In the genomic region with DNA sequence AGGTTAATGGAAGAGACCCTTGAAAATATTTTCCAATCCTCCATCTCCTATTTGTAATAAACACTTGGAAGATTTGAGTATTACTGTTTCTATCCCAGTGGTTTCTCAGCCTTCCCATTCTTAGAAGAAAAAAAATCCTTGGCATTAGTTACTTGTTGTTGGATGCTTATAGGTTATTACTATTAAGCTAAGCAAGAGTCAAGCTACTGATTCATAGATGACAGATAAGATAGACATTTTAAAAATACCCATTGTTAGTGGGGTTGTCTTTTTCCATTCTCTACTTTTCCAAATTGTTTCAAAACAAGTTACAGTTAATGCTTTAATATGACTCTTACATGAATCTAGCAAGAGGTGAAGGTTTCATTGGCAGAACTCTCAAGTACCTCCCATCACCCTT, we compare ENCODE assay signal across 27 cellular contexts.
DNase-seq lines count a peak whose midpoint lies in the region; ATAC-seq, FAIRE-seq and TF ChIP-seq lines count a peak whose summit lies in the region.
"Had no signal": no experiment of that assay in that cellular context is flagged by ENCODE, and none has a peak within 500 bp of the region (broad histone marks: within the 10 kb centered on the region; RNA-seq: fewer than 3 reads in every experiment).

No MANE protein-coding gene starts in this region.

- H3K4me1 ChIP-seq in PC-9 (replicated peaks; ENCODE audit: insufficient read depth), result no peaks in the 10 kb centered on the region
- H3K4me1 ChIP-seq: BLaER1, vagina had no signal

- DNase-seq in activated CD8-positive, alpha-beta T cell treated with anti-CD3 and anti-CD28 coated beads for 36 hours, result no peak
- no peak for DNase-seq in activated CD8-positive, alpha-beta T cell treated with anti-CD3 and anti-CD28 coated beads, Interleukin-2, amount 10 ng/mL, durations not matched to agents 7 days and 5 days
- DNase-seq in HFFc6 (peak; percentile 58), bronchial epithelial cell (ENCODE audit: low read depth) (peak; percentile 28), renal cortical epithelial cell (ENCODE audit: low read depth) (peak; percentile 29), PC-9 (no peak)
- DNase-seq: activated naive CD4-positive, alpha-beta T cell treated with anti-CD3 and anti-CD28 coated beads, Interleukin-2, amount 10 ng/mL, durations not matched to agents 7 days and 5 days; body of pancreas; cortex of kidney; DMS153; foreskin melanocyte; GOT3; KG1; lower lobe of right lung; MV-4-11; NCI-H1694; NCI-H774; nucleus accumbens; SHP77 treated with DMSO at 0.1 percent for 48 hours had no signal

- H3K36me3 Mint-ChIP-seq in activated CD8-positive, alpha-beta T cell treated with anti-CD3 and anti-CD28 coated beads for 36 hours (ENCODE audit: low read depth), result peaks cover 44% of the 10 kb centered on the region
- H3K36me3 Mint-ChIP-seq in activated CD8-positive, alpha-beta T cell treated with anti-CD3 and anti-CD28 coated beads, Interleukin-2, amount 10 ng/mL, durations not matched to agents 7 days and 5 days (ENCODE audit: low read depth), result peaks cover 21% of the 10 kb centered on the region
- peaks cover 12% of the 10 kb centered on the region for H3K36me3 Mint-ChIP-seq in HFFc6 (ENCODE audit: low read depth)

- peaks cover 3% of the 10 kb centered on the region; the same call in 1 of the 2 replicates for H3K9me2 ChIP-seq in PC-9 (ENCODE audit: insufficient read depth)

- no peak overlapping the region for H3K27ac ChIP-seq in PC-9
- H3K27ac ChIP-seq: A549, BLaER1, body of pancreas, lower lobe of right lung, vagina had no signal

- CTCF ChIA-PET in activated CD8-positive, alpha-beta T cell treated with anti-CD3 and anti-CD28 coated beads for 36 hours (lab: Charles Lee), result interaction anchor here (1.2 kb wide), 1 partner anchor 33 kb away, joined by 5 read pairs; no protein-coding TSS in a partner anchor
- CTCF ChIA-PET in activated CD8-positive, alpha-beta T cell treated with anti-CD3 and anti-CD28 coated beads, Interleukin-2, amount 10 ng/mL, durations not matched to agents 7 days and 5 days (lab: Charles Lee), result interaction anchor here (0.9 to 1.0 kb wide), 2 partner anchors 18 to 48 kb away, joined by 3 read pairs; no protein-coding TSS in a partner anchor
- CTCF ChIA-PET in PC-9 (lab: Charles Lee), result no interaction called here

- H2AFZ ChIP-seq in PC-9, result no peak overlapping the region

- no peak for ATAC-seq in activated CD8-positive, alpha-beta T cell treated with anti-CD3 and anti-CD28 coated beads for 36 hours
- no peak for ATAC-seq in activated CD8-positive, alpha-beta T cell treated with anti-CD3 and anti-CD28 coated beads, Interleukin-2, amount 10 ng/mL, durations not matched to agents 7 days and 5 days
- ATAC-seq in GM21528 (IDR thresholded peaks at IDR 0.05; ENCODE audit: low FRiP score, unreplicated experiment), result no peak
- ATAC-seq in HG03520 (IDR thresholded peaks at IDR 0.05; ENCODE audit: unreplicated experiment), result no peak
- ATAC-seq: A549, body of pancreas, GM12878, lower lobe of right lung had no signal

- H3K9me3 Mint-ChIP-seq in activated CD8-positive, alpha-beta T cell treated with anti-CD3 and anti-CD28 coated beads for 36 hours, result peaks cover 5% of the 10 kb centered on the region
- no peaks in the 10 kb centered on the region for H3K9me3 Mint-ChIP-seq in activated CD8-positive, alpha-beta T cell treated with anti-CD3 and anti-CD28 coated beads, Interleukin-2, amount 10 ng/mL, durations not matched to agents 7 days and 5 days (ENCODE audit: insufficient read depth)
- no peaks in the 10 kb centered on the region for H3K9me3 Mint-ChIP-seq in HFFc6
- H3K9me3 Mint-ChIP-seq: activated naive CD4-positive, alpha-beta T cell treated with anti-CD3 and anti-CD28 coated beads, Interleukin-2, amount 10 ng/mL, durations not matched to agents 7 days and 5 days had no signal

- POLR2A ChIA-PET in activated CD8-positive, alpha-beta T cell treated with anti-CD3 and anti-CD28 coated beads for 36 hours (lab: Charles Lee), result interaction anchor here (1.3 to 1.6 kb wide), 2 partner anchors 8 to 56 kb away, joined by 4 read pairs; no protein-coding TSS in a partner anchor
- POLR2A ChIA-PET in activated CD8-positive, alpha-beta T cell treated with anti-CD3 and anti-CD28 coated beads, Interleukin-2, amount 10 ng/mL, durations not matched to agents 7 days and 5 days (lab: Charles Lee), result interaction anchor here (0.7 kb wide), 1 partner anchor 22 kb away, joined by 3 read pairs; no protein-coding TSS in a partner anchor
- POLR2A ChIA-PET in PC-9 (lab: Charles Lee; ENCODE audit: unreplicated experiment), result no interaction called here

- H3K36me3 ChIP-seq in bronchial epithelial cell (ENCODE audit: control insufficient read depth, insufficient read depth, low read length), result no peaks in the 10 kb centered on the region
- H3K36me3 ChIP-seq in PC-9 (ENCODE audit: low read depth), result no peaks in the 10 kb centered on the region
- H3K36me3 ChIP-seq: lower lobe of right lung, vagina had no signal

- FAIRE-seq in bronchial epithelial cell (lab: Jason Lieb, UNC), result no peak
- FAIRE-seq: A549, endometrium, keratinocyte had no signal

- TF ChIP-seq CTCF in activated CD8-positive, alpha-beta T cell treated with anti-CD3 and anti-CD28 coated beads for 36 hours (IDR thresholded peaks at IDR 0.05), result no peak
- TF ChIP-seq CTCF in HFFc6 (IDR thresholded peaks at IDR 0.05), result no peak
- TF ChIP-seq CTCF in bronchial epithelial cell (IDR thresholded peaks at IDR 0.05; ENCODE audit: insufficient read depth, low read length, severe bottlenecking), result no peak
- TF ChIP-seq CTCF in PC-9 (conservative IDR thresholded peaks at IDR 0.05), result no peak

- H3K4me2 ChIP-seq in PC-9, result no peak overlapping the region
- H3K4me2 ChIP-seq: A549, BLaER1 had no signal

- no peaks in the 10 kb centered on the region for H3F3A ChIP-seq in PC-9 (ENCODE audit: insufficient read depth, low read depth)

- no TSS peak for BruUV-seq in PC-9 (replicated peaks; lab: Mats Ljungman, UMichigan)

- intact Hi-C loops in activated CD8-positive, alpha-beta T cell treated with anti-CD3 and anti-CD28 coated beads for 36 hours (cut with micrococcal nuclease), result no loop called here
- intact Hi-C loops in PC-9 (cut with micrococcal nuclease; ENCODE audit: unreplicated experiment), result no loop called here

- H3K4me3 ChIP-seq in bronchial epithelial cell (ENCODE audit: low read depth, low read length) (no peak overlapping the region), PC-9 (no peak overlapping the region)
- H3K4me3 ChIP-seq: A549, BLaER1, body of pancreas, GM12878, lower lobe of right lung, vagina had no signal

- H3K27me3 Mint-ChIP-seq in activated CD8-positive, alpha-beta T cell treated with anti-CD3 and anti-CD28 coated beads for 36 hours, result no peaks in the 10 kb centered on the region
- H3K27me3 Mint-ChIP-seq in activated CD8-positive, alpha-beta T cell treated with anti-CD3 and anti-CD28 coated beads, Interleukin-2, amount 10 ng/mL, durations not matched to agents 7 days and 5 days (ENCODE audit: low read depth), result no peaks in the 10 kb centered on the region
- H3K27me3 Mint-ChIP-seq in HFFc6 (ENCODE audit: insufficient read depth), result no peaks in the 10 kb centered on the region
- H3K27me3 Mint-ChIP-seq: activated naive CD4-positive, alpha-beta T cell treated with anti-CD3 and anti-CD28 coated beads, Interleukin-2, amount 10 ng/mL, durations not matched to agents 7 days and 5 days had no signal

- peak overlapping the region; percentile 88 for H3K27ac Mint-ChIP-seq in activated CD8-positive, alpha-beta T cell treated with anti-CD3 and anti-CD28 coated beads for 36 hours
- H3K27ac Mint-ChIP-seq in activated CD8-positive, alpha-beta T cell treated with anti-CD3 and anti-CD28 coated beads, Interleukin-2, amount 10 ng/mL, durations not matched to agents 7 days and 5 days, result no peak overlapping the region
- H3K27ac Mint-ChIP-seq in HFFc6, result peak overlapping the region; percentile 30
- H3K27ac Mint-ChIP-seq: activated naive CD4-positive, alpha-beta T cell treated with anti-CD3 and anti-CD28 coated beads, Interleukin-2, amount 10 ng/mL, durations not matched to agents 7 days and 5 days had no signal

- H3K79me2 ChIP-seq in PC-9 (ENCODE audit: low read depth), result no peaks in the 10 kb centered on the region

- H3K4me1 Mint-ChIP-seq in activated CD8-positive, alpha-beta T cell treated with anti-CD3 and anti-CD28 coated beads for 36 hours (ENCODE audit: low read depth), result peaks cover 77% of the 10 kb centered on the region
- peaks cover 30% of the 10 kb centered on the region for H3K4me1 Mint-ChIP-seq in activated CD8-positive, alpha-beta T cell treated with anti-CD3 and anti-CD28 coated beads, Interleukin-2, amount 10 ng/mL, durations not matched to agents 7 days and 5 days (ENCODE audit: low read depth)
- H3K4me1 Mint-ChIP-seq in HFFc6 (ENCODE audit: low read depth), result peaks cover 53% of the 10 kb centered on the region

- no peaks in the 10 kb centered on the region for H3K27me3 ChIP-seq in bronchial epithelial cell (ENCODE audit: control insufficient read depth, insufficient read depth, low read length)
- H3K27me3 ChIP-seq in PC-9 (ENCODE audit: insufficient read depth, low read depth), result no peaks in the 10 kb centered on the region
- H3K27me3 ChIP-seq: BLaER1, body of pancreas, vagina had no signal

- H3K9me3 ChIP-seq in PC-9 (ENCODE audit: insufficient read depth, low read depth), result no peaks in the 10 kb centered on the region
- H3K9me3 ChIP-seq: A549, BLaER1, body of pancreas, lower lobe of right lung, vagina had no signal

- H4K20me1 ChIP-seq in PC-9 (ENCODE audit: insufficient read depth), result no peaks in the 10 kb centered on the region

- H3K4me3 Mint-ChIP-seq in activated CD8-positive, alpha-beta T cell treated with anti-CD3 and anti-CD28 coated beads for 36 hours, result no peak overlapping the region
- no peak overlapping the region for H3K4me3 Mint-ChIP-seq in activated CD8-positive, alpha-beta T cell treated with anti-CD3 and anti-CD28 coated beads, Interleukin-2, amount 10 ng/mL, durations not matched to agents 7 days and 5 days
- no peak overlapping the region for H3K4me3 Mint-ChIP-seq in HFFc6
- H3K4me3 Mint-ChIP-seq: activated naive CD4-positive, alpha-beta T cell treated with anti-CD3 and anti-CD28 coated beads, Interleukin-2, amount 10 ng/mL, durations not matched to agents 7 days and 5 days had no signal

Comparison
In these comparisons a context has a peak if more than half of its experiments do, and no peak if none do; other contexts are left out.
1. DNase-seq: peak in HFFc6 (single experiment), bronchial epithelial cell (single experiment) and renal cortical epithelial cell (single experiment); none in activated CD8-positive, alpha-beta T cell treated with anti-CD3 and anti-CD28 coated beads for 36 hours (single experiment), activated CD8-positive, alpha-beta T cell treated with anti-CD3 and anti-CD28 coated beads, Interleukin-2, amount 10 ng/mL, durations not matched to agents 7 days and 5 days (single experiment) and PC-9 (0 of 2).